Comparison of ENCODE assay signal across 9 cellular contexts in genomic region chr10:74855027-74855426, GRCh38. TPM values are rescaled to one million over a fixed set of nuclear protein-coding genes. Genes with fewer than 3 reads are reported as not detected.
DNase-seq lines count a peak whose midpoint lies in the region; ATAC-seq, FAIRE-seq and TF ChIP-seq lines count a peak whose summit lies in the region.
"Had no signal": no experiment of that assay in that cellular context is flagged by ENCODE, and none has a peak within 500 bp of the region (broad histone marks: within the 10 kb centered on the region; RNA-seq: fewer than 3 reads in every experiment).

No MANE protein-coding gene starts in this region.

- CTCF ChIA-PET in K562 (lab: Yijun Ruan, JAX; ENCODE audit: low intra/inter-chr PET ratio) (no interaction called here), PC-9 (lab: Charles Lee) (no interaction called here)

- ATAC-seq in GM18868 (IDR thresholded peaks at IDR 0.05; ENCODE audit: unreplicated experiment) (peak; percentile 60), HG02798 (IDR thresholded peaks at IDR 0.05; ENCODE audit: poor library complexity, unreplicated experiment) (peak; percentile 45), K562 (peak; percentile 87), HG03095 (IDR thresholded peaks at IDR 0.05; ENCODE audit: unreplicated experiment) (no peak)

- no peaks in the 10 kb centered on the region for H3K9me3 ChIP-seq in K562 (replicated peaks; ENCODE audit: control insufficient read depth, insufficient read depth, low read depth, low read length)
- no peaks in the 10 kb centered on the region for H3K9me3 ChIP-seq in neural progenitor cell (ENCODE audit: low read depth)
- H3K9me3 ChIP-seq in PC-9 (ENCODE audit: insufficient read depth, low read depth): no peaks in the 10 kb centered on the region

- H3K36me3 ChIP-seq in K562 (ENCODE audit: control insufficient read depth, insufficient read depth, low read length): no peaks in the 10 kb centered on the region
- H3K36me3 ChIP-seq in neural progenitor cell: no peaks in the 10 kb centered on the region
- no peaks in the 10 kb centered on the region for H3K36me3 ChIP-seq in PC-9 (ENCODE audit: low read depth)

- H3F3A ChIP-seq in neural progenitor cell (ENCODE audit: low read depth) (no peaks in the 10 kb centered on the region), PC-9 (ENCODE audit: insufficient read depth, low read depth) (no peaks in the 10 kb centered on the region)

- H2AFZ ChIP-seq in K562 (ENCODE audit: low read depth, low read length) (peak overlapping the region; percentile 46), neural progenitor cell (replicated peaks) (no peak overlapping the region), PC-9 (no peak overlapping the region)

- no peak for TF ChIP-seq POLR2A in K562 (conservative IDR thresholded peaks at IDR 0.05)

- H3K4me3 Mint-ChIP-seq in neural progenitor cell: no peak overlapping the region

- H3K27ac ChIP-seq in K562 (ENCODE audit: extremely low read depth, low read depth, low read length) (peak overlapping the region; percentile 72), neural progenitor cell (no peak overlapping the region), PC-9 (no peak overlapping the region)

- H3K4me2 ChIP-seq in K562 (ENCODE audit: insufficient read depth, low read length): peak overlapping the region; percentile 35; the same call in 1 of the 2 replicates
- no peak overlapping the region for H3K4me2 ChIP-seq in neural progenitor cell
- H3K4me2 ChIP-seq in PC-9: no peak overlapping the region

- H3K4me3 ChIP-seq in K562: no peak overlapping the region
- no peak overlapping the region for H3K4me3 ChIP-seq in neural progenitor cell
- no peak overlapping the region for H3K4me3 ChIP-seq in PC-9

- H3K9me3 Mint-ChIP-seq in neural progenitor cell: peaks cover 5% of the 10 kb centered on the region

- TF ChIP-seq CTCF in K562 (IDR thresholded peaks at IDR 0.05 in 2 of 3, conservative IDR thresholded peaks at IDR 0.05 in 1 of 3; ENCODE audit: insufficient read depth in 2 of 3, low read depth in 1 of 3, low read length in 3 of 3): no peak
- no peak for TF ChIP-seq CTCF in neural progenitor cell (IDR thresholded peaks at IDR 0.05)
- no peak for TF ChIP-seq CTCF in PC-9 (conservative IDR thresholded peaks at IDR 0.05)

- peak overlapping the region; percentile 5 to 22; a peak in 3 of 4 replicates for H3K9ac ChIP-seq in K562 (ENCODE audit: insufficient read depth in 1 of 2, low read depth in 2 of 2, low read length in 2 of 2)
- H3K9ac ChIP-seq in neural progenitor cell: no peak overlapping the region

- no peak for TF ChIP-seq EP300 in K562 (IDR thresholded peaks at IDR 0.05; ENCODE audit: low read length)

- H3K4me1 Mint-ChIP-seq in neural progenitor cell: peaks cover 12% of the 10 kb centered on the region

- peaks cover 23% of the 10 kb centered on the region; the same call in 2 of the 3 replicates for H3K79me2 ChIP-seq in K562 (ENCODE audit: control insufficient read depth, insufficient read depth, low read length)
- peaks cover 95% of the 10 kb centered on the region for H3K79me2 ChIP-seq in neural progenitor cell (ENCODE audit: low read depth)
- H3K79me2 ChIP-seq in PC-9 (ENCODE audit: low read depth): peaks cover 67% of the 10 kb centered on the region

- BruUV-seq in K562 (replicated peaks; lab: Mats Ljungman, UMichigan) (no TSS peak), PC-9 (replicated peaks; lab: Mats Ljungman, UMichigan) (no TSS peak)

- 0% methylated on average over 2 of the region's 2 CpGs for WGBS in K562 (ENCODE audit: insufficient coverage, low coverage, missing lambda C conversion rate)

- TF ChIP-seq RAD21 in K562 (CRISPR knock-in tag; conservative IDR thresholded peaks at IDR 0.05 in 1 of 2, IDR thresholded peaks at IDR 0.05 in 1 of 2): no peak

- H3K27ac Mint-ChIP-seq in neural progenitor cell: peak overlapping the region; percentile 33

- POLR2A ChIA-PET in K562 (lab: Yijun Ruan, JAX): interaction anchor here (0.5 to 3.3 kb wide), 10 partner anchors 8 to 179 kb away, joined by 3 to 9 read pairs (median 4); partner anchors contain the start of gene KAT6B
- POLR2A ChIA-PET in PC-9 (lab: Charles Lee; ENCODE audit: unreplicated experiment): no interaction called here

- peaks cover 9 to 30% of the 10 kb centered on the region in 2 experiments; a peak in 4 of 5 replicates for H3K4me1 ChIP-seq in K562 (replicated peaks in 1 of 2; ENCODE audit: control insufficient read depth in 2 of 2, insufficient read depth in 2 of 2, low read length in 2 of 2)
- peaks cover 10% of the 10 kb centered on the region for H3K4me1 ChIP-seq in neural progenitor cell
- no peaks in the 10 kb centered on the region for H3K4me1 ChIP-seq in PC-9 (replicated peaks; ENCODE audit: insufficient read depth)

- H3K27me3 ChIP-seq in K562 (ENCODE audit: control insufficient read depth in 2 of 2, insufficient read depth in 2 of 2, low read length in 2 of 2) (no peaks in the 10 kb centered on the region), neural progenitor cell (no peaks in the 10 kb centered on the region), PC-9 (ENCODE audit: insufficient read depth, low read depth) (no peaks in the 10 kb centered on the region)

- in situ Hi-C loops in K562 (cut with MboI): no loop called here
- in situ Hi-C loops in KBM-7 (cut with MboI; ENCODE audit: low pct_unique_long_range_greater_than_20kb, low sequenced_read_pairs): no loop called here

- H3K27me3 Mint-ChIP-seq in neural progenitor cell (ENCODE audit: insufficient read depth, low read depth): peaks cover 1% of the 10 kb centered on the region

- H4K20me1 ChIP-seq in K562 (replicated peaks; ENCODE audit: control insufficient read depth, insufficient read depth, low read length) (no peaks in the 10 kb centered on the region), neural progenitor cell (ENCODE audit: low read depth) (no peaks in the 10 kb centered on the region), PC-9 (ENCODE audit: insufficient read depth) (no peaks in the 10 kb centered on the region; the same call in 1 of the 2 replicates)

- peaks cover 14% of the 10 kb centered on the region for H3K36me3 Mint-ChIP-seq in neural progenitor cell

- intact Hi-C loops in K562 (cut with micrococcal nuclease) (no loop called here), PC-9 (cut with micrococcal nuclease; ENCODE audit: unreplicated experiment) (no loop called here)

- DNase-seq in K562 (ENCODE audit: extremely low read depth in 1 of 4, low spot score in 3 of 4) (peak in 3 of 4 experiments; percentile 29 to 81 (median 69)), neural progenitor cell (ENCODE audit: low spot score) (no peak), KBM-7 (no peak), amniotic stem cell (lab: John Stamatoyannopoulos, UW) (no peak), PC-9 (no peak)
- DNase-seq: NCI-H1436 treated with DMSO at 0.1 percent for 48 hours had no signal

- H3K9me1 ChIP-seq in K562 (ENCODE audit: control insufficient read depth, insufficient read depth, low read length): no peaks in the 10 kb centered on the region

- H3K9me2 ChIP-seq in PC-9 (ENCODE audit: insufficient read depth): no peaks in the 10 kb centered on the region

- FAIRE-seq in K562 (lab: Jason Lieb, UNC): peak; percentile 68

TF ChIP-seq in K562, 482 proteins besides CTCF, POLR2A, EP300 and RAD21 (continues in another document):
- TF ChIP-seq MAFK (IDR thresholded peaks at IDR 0.05; ENCODE audit: low read length) (no peak), TAF7 (tag; IDR thresholded peaks at IDR 0.05) (no peak), ZNF589 (CRISPR knock-in tag; IDR thresholded peaks at IDR 0.05; ENCODE audit: low read depth) (no peak), SNRNP70 (optimal IDR thresholded peaks at IDR 0.05; ENCODE audit: low read depth, low read length) (no peak), ZNF79 (CRISPR knock-in tag; IDR thresholded peaks at IDR 0.05; ENCODE audit: low read depth) (no peak), CBFA2T2 (conservative IDR thresholded peaks at IDR 0.05) (peak; percentile 51), CXXC5 (CRISPR knock-in tag; IDR thresholded peaks at IDR 0.05) (peak; percentile 40; the same call in 1 of the 2 replicates), ZC3H11A (IDR thresholded peaks at IDR 0.05; ENCODE audit: low read depth, low read length) (no peak), DDX20 (tag; IDR thresholded peaks at IDR 0.05; ENCODE audit: low read depth) (no peak), NCOA6 (IDR thresholded peaks at IDR 0.05) (no peak), SUPT5H (IDR thresholded peaks at IDR 0.05) (no peak), ILF3 (IDR thresholded peaks at IDR 0.05; ENCODE audit: borderline replicate concordance) (no peak), RBBP5 (IDR thresholded peaks at IDR 0.05; ENCODE audit: borderline replicate concordance, insufficient read depth, low read length, poor library complexity, severe bottlenecking) (no peak), ZSCAN32 (CRISPR knock-in tag; IDR thresholded peaks at IDR 0.05) (no peak), LEF1 (IDR thresholded peaks at IDR 0.05) (peak; percentile 71; the same call in 1 of the 2 replicates), PHTF2 (CRISPR knock-in tag; IDR thresholded peaks at IDR 0.05) (no peak), HDAC8 (tag; IDR thresholded peaks at IDR 0.05) (no peak), KLF1 (tag; IDR thresholded peaks at IDR 0.05) (no peak), ZNF77 (CRISPR knock-in tag; IDR thresholded peaks at IDR 0.05) (no peak), ZNF232 (CRISPR knock-in tag; IDR thresholded peaks at IDR 0.05) (no peak), ZNF551 (CRISPR knock-in tag; IDR thresholded peaks at IDR 0.05) (no peak)

RNA-seq across cellular contexts. Expression of gene KAT6B, which starts 28.6 kb away (rescaled TPM):
- 43.8 and 89.7 TPM in 2 replicates for total RNA-seq in K562 (2011; cell fraction: chromatin; rRNA removed; ENCODE audit: low replicate concordance)
- 22.2 and 24.9 TPM in 2 replicates for total RNA-seq in K562 (2011; cell fraction: nucleolus; rRNA removed)
- 40.7 and 66.0 TPM in 2 replicates for total RNA-seq in K562 (2011; cell fraction: nucleoplasm; rRNA removed)
- 6.8 and 8.0 TPM in 2 replicates for total RNA-seq in K562 (2014; rRNA removed)
- 8.2 and 9.3 TPM in 2 replicates for total RNA-seq in K562 (2014; rRNA removed; fragmentation: Illumina TruSeq; extraction: Trizol)
- total RNA-seq in K562 (2015; rRNA removed; fragmentation: Illumina TruSeq; extraction: Trizol): 7.1 and 7.6 TPM in 2 replicates
- 9.0 and 10.2 TPM in 2 replicates for total RNA-seq in K562 (2021)
- polyA plus RNA-seq in K562 (2011; rRNA removed): 2.6 and 2.7 TPM in 2 replicates
- 2.3 and 2.4 TPM in 2 replicates for polyA plus RNA-seq in K562 (2011; cell fraction: cytosol; rRNA removed)
- 6.2 and 7.4 TPM in 2 replicates for polyA plus RNA-seq in K562 (2011; cell fraction: nucleus; rRNA removed)
- polyA plus RNA-seq in K562 (2012): 4.2 and 4.4 TPM in 2 replicates
- 7.7 and 9.2 TPM in 2 replicates for polyA plus RNA-seq in K562 (2014; fragmentation: Illumina TruSeq; extraction: Trizol)
- 1 to 10 TPM; 1.4 to 2.4 TPM for polyA plus RNA-seq in K562 (2014; fragmentation: Nextera tagmentation; extraction: Ambion mirVana)
- 4.5 and 4.8 TPM in 2 replicates for polyA plus RNA-seq in K562 (2014; rRNA removed)
- 13.2 and 17.8 TPM in 2 replicates for polyA minus RNA-seq in K562 (2011; rRNA and poly(A)+ RNA removed)
- 4.6 and 4.7 TPM in 2 replicates for polyA minus RNA-seq in K562 (2011; cell fraction: cytosol; rRNA and poly(A)+ RNA removed)
- 17.1 and 28.2 TPM in 2 replicates for polyA minus RNA-seq in K562 (2011; cell fraction: nucleus; rRNA and poly(A)+ RNA removed)
- 21.3 and 27.3 TPM in 2 replicates for total RNA-seq in neural progenitor cell (ENCODE audit: low replicate concordance)
- total RNA-seq in PC-9 (2021): 26.3 and 30.9 TPM in 2 replicates

Comparison
In these comparisons a context has a peak if more than half of its experiments do, and no peak if none do; other contexts are left out.
1. DNase-seq: peak in K562 (3 of 4); none in neural progenitor cell (single experiment), KBM-7 (single experiment), amniotic stem cell (single experiment) and PC-9 (0 of 2).